27 cellular contexts compared by ENCODE assay signal in the genomic region with DNA sequence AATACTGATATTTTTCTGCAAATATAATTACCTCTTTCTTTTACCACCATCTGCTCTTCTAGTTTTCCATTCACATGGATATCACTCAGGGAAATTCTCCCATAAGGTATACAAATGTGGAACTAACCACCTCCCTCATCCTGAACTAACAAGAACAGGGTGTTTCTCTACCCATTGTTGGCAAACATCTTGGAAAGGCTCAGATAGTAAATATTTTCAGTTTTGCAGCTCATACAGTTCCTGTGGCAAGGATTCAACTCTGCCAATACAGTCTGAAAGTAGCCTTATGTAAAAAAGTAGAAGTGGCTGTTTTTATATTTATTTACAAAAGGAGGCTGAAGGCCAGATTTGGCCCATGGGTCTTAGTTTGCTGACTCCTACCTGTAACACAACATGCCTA.
"Had no signal": no experiment of that assay in that cellular context is flagged by ENCODE, and none has a peak within 500 bp of the region (broad histone marks: within the 10 kb centered on the region; RNA-seq: fewer than 3 reads in every experiment).

No MANE protein-coding gene starts in this region.

- H3K27ac ChIP-seq: neutrophil, pancreas, psoas muscle, right lobe of liver, sigmoid colon, stomach, thoracic aorta, thyroid gland, tibial nerve, upper lobe of left lung, vagina had no signal

- H3K9me3 ChIP-seq: neutrophil, pancreas, psoas muscle, right lobe of liver, sigmoid colon, stomach, thoracic aorta, thyroid gland, tibial nerve, upper lobe of left lung, vagina had no signal

- H3K4me3 ChIP-seq: pancreas, psoas muscle, right lobe of liver, sigmoid colon, stomach, thoracic aorta, thyroid gland, tibial nerve, upper lobe of left lung, vagina had no signal

- H3K4me1 ChIP-seq: pancreas, psoas muscle, right lobe of liver, sigmoid colon, stomach, tibial nerve, upper lobe of left lung, vagina had no signal

- H3K27me3 Mint-ChIP-seq: natural killer cell treated with Interleukin-12 subunit alpha and Interleukin-12 subunit beta and Interleukin-15 and Interleukin-18, amount 100 ng/mL, for 72 hours; stimulated activated naive B cell treated with anti-CD40 and anti-IgM and Interleukin-4, amounts not matched to agents 10 μg/mL and 1 μg/mL and 100 μg/mL, for 72 hours; stimulated activated naive CD8-positive, alpha-beta T cell treated with anti-CD3 and anti-CD28 coated beads, Interleukin-15, Interleukin-2, amounts not matched to agents 100 ng/mL and 50 ng/mL, for 24 hours had no signal

- H3K4me1 Mint-ChIP-seq: naive thymus-derived CD8-positive, alpha-beta T cell; nephron progenitor cell; stimulated activated effector memory CD8-positive, alpha-beta T cell treated with anti-CD3 and anti-CD28 coated beads, Interleukin-12 subunit alpha, Interleukin-12 subunit beta, amount 100 ng/mL, for 72 hours; stimulated activated naive B cell treated with anti-CD40 and anti-IgM and Interleukin-4, amounts not matched to agents 10 μg/mL and 1 μg/mL and 100 μg/mL, for 72 hours had no signal

- H3K36me3 Mint-ChIP-seq: naive thymus-derived CD8-positive, alpha-beta T cell; natural killer cell treated with Interleukin-12 subunit alpha and Interleukin-12 subunit beta and Interleukin-15 and Interleukin-18, amount 100 ng/mL, for 72 hours; stimulated activated effector memory CD8-positive, alpha-beta T cell treated with anti-CD3 and anti-CD28 coated beads, Interleukin-12 subunit alpha, Interleukin-12 subunit beta, amount 100 ng/mL, for 72 hours; stimulated activated naive B cell treated with anti-CD40 and anti-IgM and Interleukin-4, amounts not matched to agents 10 μg/mL and 1 μg/mL and 100 μg/mL, for 72 hours had no signal

- H3K27ac Mint-ChIP-seq: naive thymus-derived CD8-positive, alpha-beta T cell; natural killer cell treated with Interleukin-12 subunit alpha and Interleukin-12 subunit beta and Interleukin-15 and Interleukin-18, amount 100 ng/mL, for 72 hours; nephron progenitor cell; stimulated activated effector memory CD8-positive, alpha-beta T cell treated with anti-CD3 and anti-CD28 coated beads, Interleukin-12 subunit alpha, Interleukin-12 subunit beta, amount 100 ng/mL, for 72 hours; stimulated activated naive B cell treated with anti-CD40 and anti-IgM and Interleukin-4, amounts not matched to agents 10 μg/mL and 1 μg/mL and 100 μg/mL, for 72 hours; stimulated activated naive CD8-positive, alpha-beta T cell treated with anti-CD3 and anti-CD28 coated beads, Interleukin-15, Interleukin-2, amounts not matched to agents 100 ng/mL and 50 ng/mL, for 24 hours had no signal

- H3K27me3 ChIP-seq: neutrophil, pancreas, right lobe of liver, sigmoid colon, stomach, thyroid gland, tibial nerve, upper lobe of left lung, vagina had no signal

- H3K36me3 ChIP-seq: neutrophil, pancreas, right lobe of liver, sigmoid colon, stomach, thoracic aorta, thyroid gland, tibial nerve, upper lobe of left lung, vagina had no signal

- DNase-seq: naive thymus-derived CD8-positive, alpha-beta T cell; nephron progenitor cell; nucleus accumbens; pancreas; psoas muscle; right cardiac atrium; right lobe of liver; sigmoid colon; small intestine; stimulated activated CD4-positive, alpha-beta T cell treated with anti-CD3 and anti-CD28 coated beads, Interleukin-15, amount 100 ng/mL, for 24 hours; stimulated activated CD4-positive, alpha-beta T cell treated with anti-CD3 and anti-CD28 coated beads, Interleukin-2, amount 100 ng/mL, for 24 hours; stimulated activated CD4-positive, alpha-beta T cell treated with anti-CD3 and anti-CD28 coated beads, Interleukin-2, amount 100 ng/mL, for 48 hours; stimulated activated CD4-positive, alpha-beta T cell treated with anti-CD3 and anti-CD28 coated beads, Interleukin-4, amount 100 ng/mL, for 24 hours; stimulated activated naive B cell treated with anti-CD40 and anti-IgM and Interleukin-4, amounts not matched to agents 10 μg/mL and 1 μg/mL and 100 μg/mL, for 72 hours; stimulated activated naive CD4-positive, alpha-beta T cell treated with Interleukin-2 at 50 U/mL for 16 hours; stomach; thyroid gland; trophoblast cell; upper lobe of left lung had no signal

- H3K4me3 Mint-ChIP-seq: naive thymus-derived CD8-positive, alpha-beta T cell; natural killer cell treated with Interleukin-12 subunit alpha and Interleukin-12 subunit beta and Interleukin-15 and Interleukin-18, amount 100 ng/mL, for 72 hours; nephron progenitor cell; neural crest cell; stimulated activated effector memory CD8-positive, alpha-beta T cell treated with anti-CD3 and anti-CD28 coated beads, Interleukin-12 subunit alpha, Interleukin-12 subunit beta, amount 100 ng/mL, for 72 hours; stimulated activated naive B cell treated with anti-CD40 and anti-IgM and Interleukin-4, amounts not matched to agents 10 μg/mL and 1 μg/mL and 100 μg/mL, for 72 hours; stimulated activated naive CD8-positive, alpha-beta T cell treated with anti-CD3 and anti-CD28 coated beads, Interleukin-15, Interleukin-2, amounts not matched to agents 100 ng/mL and 50 ng/mL, for 24 hours had no signal

- H3K9me3 Mint-ChIP-seq: nephron progenitor cell; neural crest cell; stimulated activated naive B cell treated with anti-CD40 and anti-IgM and Interleukin-4, amounts not matched to agents 10 μg/mL and 1 μg/mL and 100 μg/mL, for 72 hours had no signal

- ATAC-seq: naive thymus-derived CD8-positive, alpha-beta T cell; natural killer cell treated with Interleukin-12 subunit alpha and Interleukin-12 subunit beta and Interleukin-15 and Interleukin-18, amount 100 ng/mL, for 72 hours; psoas muscle; right cardiac atrium; right lobe of liver; stimulated activated effector memory CD8-positive, alpha-beta T cell treated with anti-CD3 and anti-CD28 coated beads, Interleukin-12 subunit alpha, Interleukin-12 subunit beta, amount 100 ng/mL, for 72 hours; stimulated activated naive B cell treated with anti-CD40 and anti-IgM and Interleukin-4, amounts not matched to agents 10 μg/mL and 1 μg/mL and 100 μg/mL, for 72 hours had no signal
